18 cellular contexts compared by ENCODE assay signal in the genomic region with DNA sequence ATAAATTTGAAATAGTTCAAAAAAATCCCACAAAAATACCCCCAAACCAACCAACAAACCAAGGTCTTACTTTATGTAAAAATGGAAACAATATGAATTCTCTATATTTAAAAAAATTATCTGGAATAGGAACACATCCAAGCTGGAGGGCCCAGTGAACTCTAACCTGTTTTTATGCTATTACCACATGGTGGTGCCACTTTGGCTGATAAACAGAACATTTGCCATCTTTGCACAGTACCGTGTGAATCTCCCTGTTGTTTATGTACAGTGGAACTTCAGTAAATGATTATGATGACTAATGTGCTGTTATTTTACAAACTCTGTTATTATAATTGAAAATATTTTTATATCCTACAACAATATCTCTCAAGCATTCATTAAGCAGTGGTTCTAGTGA.
DNase-seq lines count a peak whose midpoint lies in the region; ATAC-seq, FAIRE-seq and TF ChIP-seq lines count a peak whose summit lies in the region.
"Had no signal": no experiment of that assay in that cellular context is flagged by ENCODE, and none has a peak within 500 bp of the region (broad histone marks: within the 10 kb centered on the region; RNA-seq: fewer than 3 reads in every experiment).

No MANE protein-coding gene starts in this region.

- H3K27ac Mint-ChIP-seq in osteocyte (ENCODE audit: unreplicated experiment), result peak overlapping the region; percentile 55
- no peak overlapping the region for H3K27ac Mint-ChIP-seq in activated CD4-positive, alpha-beta T cell treated with anti-CD3 and anti-CD28 coated beads for 36 hours
- H3K27ac Mint-ChIP-seq: naive thymus-derived CD8-positive, alpha-beta T cell had no signal

- FAIRE-seq in D721Med (lab: Jason Lieb, UNC), result no peak
- FAIRE-seq: small intestine, TTC549 had no signal

- CTCF ChIA-PET in activated CD4-positive, alpha-beta T cell treated with anti-CD3 and anti-CD28 coated beads for 36 hours (lab: Charles Lee), result interaction anchor here (0.8 kb wide), 1 partner anchor 20 kb away, joined by 4 read pairs; no protein-coding TSS in a partner anchor

- intact Hi-C loops in activated CD4-positive, alpha-beta T cell treated with anti-CD3 and anti-CD28 coated beads for 36 hours (cut with DNase I, micrococcal nuclease), result no loop called here

- TF ChIP-seq CTCF in osteocyte (IDR thresholded peaks at IDR 0.05), result peak; percentile 19
- no peak for TF ChIP-seq CTCF in D721Med (IDR thresholded peaks at IDR 0.05; ENCODE audit: insufficient read depth, missing control alignments)

- H3K9me3 Mint-ChIP-seq in osteocyte (ENCODE audit: unreplicated experiment), result no peaks in the 10 kb centered on the region
- no peaks in the 10 kb centered on the region for H3K9me3 Mint-ChIP-seq in activated CD4-positive, alpha-beta T cell treated with anti-CD3 and anti-CD28 coated beads for 36 hours (ENCODE audit: low read depth)
- H3K9me3 Mint-ChIP-seq: naive thymus-derived CD8-positive, alpha-beta T cell had no signal

- peaks cover 51% of the 10 kb centered on the region for H3K4me1 Mint-ChIP-seq in osteocyte (ENCODE audit: unreplicated experiment)
- H3K4me1 Mint-ChIP-seq in activated CD4-positive, alpha-beta T cell treated with anti-CD3 and anti-CD28 coated beads for 36 hours, result peaks cover 4% of the 10 kb centered on the region

- DNase-seq in ELR (ENCODE audit: low read depth) (peak; percentile 15), LHCN-M2 (ENCODE audit: low read depth) (peak; percentile 72), osteocyte (ENCODE audit: extremely low spot score, unreplicated experiment) (no peak), DMS114 treated with DMSO at 0.1 percent for 48 hours (lab: John Stamatoyannopoulos, UW; ENCODE audit: unreplicated experiment) (no peak), D721Med (ENCODE audit: insufficient read length, low spot score) (no peak)
- no peak for DNase-seq in activated CD4-positive, alpha-beta T cell treated with anti-CD3 and anti-CD28 coated beads for 36 hours
- DNase-seq: activated CD4-positive, alpha-beta T cell treated with anti-CD3 and anti-CD28 coated beads for 4 hours; aorta; colonic mucosa; mesendoderm; naive thymus-derived CD8-positive, alpha-beta T cell; NCI-H187 treated with DMSO at 0.1 percent for 48 hours; NCI-H524; small intestine; stimulated activated CD4-positive, alpha-beta T cell treated with anti-CD3 and anti-CD28 coated beads, Interleukin-4, amount 100 ng/mL, for 4 hours; uterus had no signal

- peaks cover 10% of the 10 kb centered on the region for H3K36me3 Mint-ChIP-seq in osteocyte (ENCODE audit: unreplicated experiment)
- peaks cover 21% of the 10 kb centered on the region for H3K36me3 Mint-ChIP-seq in activated CD4-positive, alpha-beta T cell treated with anti-CD3 and anti-CD28 coated beads for 36 hours (ENCODE audit: low read depth)

- POLR2A ChIA-PET in activated CD4-positive, alpha-beta T cell treated with anti-CD3 and anti-CD28 coated beads for 36 hours (lab: Charles Lee), result no interaction called here

- H3K4me3 Mint-ChIP-seq in osteocyte (ENCODE audit: unreplicated experiment), result no peak overlapping the region
- no peak overlapping the region for H3K4me3 Mint-ChIP-seq in activated CD4-positive, alpha-beta T cell treated with anti-CD3 and anti-CD28 coated beads for 36 hours
- H3K4me3 Mint-ChIP-seq: naive thymus-derived CD8-positive, alpha-beta T cell had no signal

- peak; percentile 44; the same call in 2 of the 3 replicates for ATAC-seq in SK-N-SH treated with all-trans-retinoic acid at 6 μM for 48 hours
- ATAC-seq in activated CD4-positive, alpha-beta T cell treated with anti-CD3 and anti-CD28 coated beads for 36 hours, result no peak
- ATAC-seq: naive thymus-derived CD8-positive, alpha-beta T cell had no signal

- H3K27me3 Mint-ChIP-seq in osteocyte (ENCODE audit: unreplicated experiment), result no peaks in the 10 kb centered on the region
- H3K27me3 Mint-ChIP-seq in activated CD4-positive, alpha-beta T cell treated with anti-CD3 and anti-CD28 coated beads for 36 hours, result no peaks in the 10 kb centered on the region
- H3K27me3 Mint-ChIP-seq: naive thymus-derived CD8-positive, alpha-beta T cell had no signal

TF ChIP-seq in SK-N-SH treated with all-trans-retinoic acid at 6 μM for 48 hours, 23 proteins besides CTCF, POLR2A, EP300 and RAD21:
- TF ChIP-seq TOX (CRISPR knock-in tag; IDR thresholded peaks at IDR 0.05; ENCODE audit: borderline replicate concordance) (no peak), CSDC2 (CRISPR knock-in tag; IDR thresholded peaks at IDR 0.05) (no peak), ISL1 (CRISPR knock-in tag; IDR thresholded peaks at IDR 0.05) (no peak), OSR1 (CRISPR knock-in tag; IDR thresholded peaks at IDR 0.05) (no peak), GLIS3 (CRISPR knock-in tag; IDR thresholded peaks at IDR 0.05) (no peak), ZNF70 (CRISPR knock-in tag; IDR thresholded peaks at IDR 0.05) (no peak), BACH2 (CRISPR knock-in tag; IDR thresholded peaks at IDR 0.05; ENCODE audit: borderline replicate concordance) (no peak), ARNTL (CRISPR knock-in tag; IDR thresholded peaks at IDR 0.05; ENCODE audit: borderline replicate concordance, low read depth) (no peak), ZFP3 (CRISPR knock-in tag; IDR thresholded peaks at IDR 0.05) (no peak), ZC3H10 (CRISPR knock-in tag; IDR thresholded peaks at IDR 0.05) (no peak)
- TF ChIP-seq, protein P1, sequence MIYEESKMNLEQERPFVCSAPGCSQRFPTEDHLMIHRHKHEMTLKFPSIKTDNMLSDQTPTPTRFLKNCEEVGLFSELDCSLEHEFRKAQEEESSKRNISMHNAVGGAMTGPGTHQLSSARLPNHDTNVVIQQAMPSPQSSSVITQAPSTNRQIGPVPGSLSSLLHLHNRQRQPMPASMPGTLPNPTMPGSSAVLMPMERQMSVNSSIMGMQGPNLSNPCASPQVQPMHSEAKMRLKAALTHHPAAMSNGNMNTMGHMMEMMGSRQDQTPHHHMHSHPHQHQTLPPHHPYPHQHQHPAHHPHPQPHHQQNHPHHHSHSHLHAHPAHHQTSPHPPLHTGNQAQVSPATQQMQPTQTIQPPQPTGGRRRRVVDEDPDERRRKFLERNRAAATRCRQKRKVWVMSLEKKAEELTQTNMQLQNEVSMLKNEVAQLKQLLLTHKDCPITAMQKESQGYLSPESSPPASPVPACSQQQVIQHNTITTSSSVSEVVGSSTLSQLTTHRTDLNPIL (CRISPR knock-in tag; IDR thresholded peaks at IDR 0.05; ENCODE audit: low read depth), result no peak
TF ChIP-seq in SK-N-SH treated with all-trans-retinoic acid at 6 μM for 48 hours: peak in this region for 0.

Comparison
In these comparisons a context has a peak if more than half of its experiments do, and no peak if none do; other contexts are left out.
1. DNase-seq: peak in ELR (single experiment) and LHCN-M2 (single experiment); none in osteocyte (single experiment), DMS114 treated with DMSO at 0.1 percent for 48 hours (single experiment), activated CD4-positive, alpha-beta T cell treated with anti-CD3 and anti-CD28 coated beads for 36 hours (single experiment) and D721Med (single experiment).